15 cellular contexts compared by ENCODE assay signal in genomic region chr10:96259150-96259549, GRCh38. TPM values are rescaled to one million over a fixed set of nuclear protein-coding genes. Genes with fewer than 3 reads are reported as not detected.
"Had no signal": no experiment of that assay in that cellular context is flagged by ENCODE, and none has a peak within 500 bp of the region (broad histone marks: within the 10 kb centered on the region; RNA-seq: fewer than 3 reads in every experiment).

No MANE protein-coding gene starts in this region.

- H3K36me3 ChIP-seq: ascending aorta, heart right ventricle, ovary, thyroid gland had no signal

- DNase-seq: activated CD8-positive, alpha-beta memory T cell treated with anti-CD3 and anti-CD28 coated beads, Interleukin-2, amount 50 U/mL, for 48 hours; activated CD8-positive, alpha-beta T cell treated with anti-CD3 and anti-CD28 coated beads for 36 hours; activated naive CD4-positive, alpha-beta T cell; activated naive CD8-positive, alpha-beta T cell treated with anti-CD3 and anti-CD28 coated beads, Interleukin-2, amount 50 U/mL, for 24 hours; heart right ventricle; ovary; thyroid gland had no signal

- H3K4me3 ChIP-seq: ascending aorta, heart right ventricle, ovary, thyroid gland had no signal

- H3K4me1 ChIP-seq: thyroid gland had no signal

- H3K9me3 ChIP-seq: ascending aorta, heart right ventricle, ovary, thyroid gland had no signal

- ATAC-seq: activated CD8-positive, alpha-beta T cell treated with anti-CD3 and anti-CD28 coated beads for 36 hours; activated naive CD8-positive, alpha-beta T cell treated with anti-CD3 and anti-CD28 coated beads, Interleukin-2, amount 50 U/mL, for 24 hours had no signal

- FAIRE-seq: colon, frontal cortex, islet of Langerhans, urothelium cell line had no signal

- H3K27ac ChIP-seq: ovary, thyroid gland had no signal

- H3K27me3 ChIP-seq: ascending aorta, ovary, thyroid gland had no signal

RNA-seq across cellular contexts. Expression of gene BLNK, which starts 12.2 kb away (rescaled TPM):
- total RNA-seq: ascending aorta, neural crest cell had no signal
- polyA plus RNA-seq: fibroblast of lung had no signal

RNA-seq across cellular contexts. Expression of gene DNTT, which starts 45.1 kb away (rescaled TPM):
- total RNA-seq: activated CD8-positive, alpha-beta T cell treated with anti-CD3 and anti-CD28 coated beads for 36 hours; ascending aorta; fibroblast of lung; frontal cortex; heart right ventricle; mesenteric fat pad; neural crest cell; ovary had no signal
- polyA plus RNA-seq: fibroblast of lung, heart right ventricle, ovary had no signal
